In genomic region chr20:46512943-46513844, GRCh38 we compare ENCODE assay signal across 8 cellular contexts. TPM values are rescaled to one million over a fixed set of nuclear protein-coding genes. Genes with fewer than 3 reads are reported as not detected.
DNase-seq lines count a peak whose midpoint lies in the region; ATAC-seq and TF ChIP-seq lines count a peak whose summit lies in the region.

Gene ZNF334 (minus strand): TSS chr20:46513559. CDS start chr20:46512102, 1,457 bp downstream.

- H3K27me3 Mint-ChIP-seq in MCF 10A (ENCODE audit: insufficient read depth, unreplicated experiment), result peaks cover 54% of the 10 kb centered on the region
- H3K27me3 Mint-ChIP-seq in activated CD4-positive, alpha-beta memory T cell treated with anti-CD3 and anti-CD28 coated beads, Interleukin-2, amount 10 ng/mL, durations not matched to agents 7 days and 5 days, result peaks cover 10% of the 10 kb centered on the region
- H3K27me3 Mint-ChIP-seq in naive thymus-derived CD4-positive, alpha-beta T cell, result peaks cover 16 to 55% (median 34%) of the 10 kb centered on the region in 5 donors

- H3K27me3 ChIP-seq in breast epithelium, result peaks cover 0 to 10% of the 10 kb centered on the region in 2 donors
- no peaks in the 10 kb centered on the region for H3K27me3 ChIP-seq in naive thymus-derived CD4-positive, alpha-beta T cell (ENCODE audit: control insufficient read depth in 2 of 2, insufficient read depth in 2 of 2, low read length in 2 of 2)

- intact Hi-C loops in breast epithelium (cut with DNase I; ENCODE audit: low total_unique reads) (no loop called here), MCF 10A (cut with micrococcal nuclease) (no loop called here)
- intact Hi-C loops in naive thymus-derived CD4-positive, alpha-beta T cell (cut with micrococcal nuclease), result no loop called here

- H3K4me1 ChIP-seq in breast epithelium, result no peaks in the 10 kb centered on the region
- H3K4me1 ChIP-seq in naive thymus-derived CD4-positive, alpha-beta T cell (ENCODE audit: control insufficient read depth in 2 of 2, insufficient read depth in 2 of 2, low read length in 2 of 2), result no peaks in the 10 kb centered on the region

- H3K27ac ChIP-seq in breast epithelium, result peak within 1 kb of the TSS; percentile 74 to 84
- no peak within 1 kb of the TSS for H3K27ac ChIP-seq in naive thymus-derived CD4-positive, alpha-beta T cell (ENCODE audit: low read depth, low read length)
- H3K27ac ChIP-seq in substantia nigra (ENCODE audit: low read depth, low read length, poor library complexity, severe bottlenecking), result no peak within 1 kb of the TSS

- ATAC-seq in naive thymus-derived CD4-positive, alpha-beta T cell, result peak; percentile 70
- ATAC-seq in HG02973 (IDR thresholded peaks at IDR 0.05; ENCODE audit: unreplicated experiment), result no peak

- no peak within 1 kb of the TSS for H3K27ac Mint-ChIP-seq in MCF 10A (ENCODE audit: low read depth, unreplicated experiment)
- H3K27ac Mint-ChIP-seq in activated CD4-positive, alpha-beta memory T cell treated with anti-CD3 and anti-CD28 coated beads, Interleukin-2, amount 10 ng/mL, durations not matched to agents 7 days and 5 days, result peak within 1 kb of the TSS; percentile 57
- peak within 1 kb of the TSS in 1 of 9 donors; percentile 72 for H3K27ac Mint-ChIP-seq in naive thymus-derived CD4-positive, alpha-beta T cell

- H3K4me1 Mint-ChIP-seq in MCF 10A (ENCODE audit: insufficient read depth, unreplicated experiment), result no peaks in the 10 kb centered on the region
- H3K4me1 Mint-ChIP-seq in activated CD4-positive, alpha-beta memory T cell treated with anti-CD3 and anti-CD28 coated beads, Interleukin-2, amount 10 ng/mL, durations not matched to agents 7 days and 5 days, result peaks cover 36% of the 10 kb centered on the region
- H3K4me1 Mint-ChIP-seq in naive thymus-derived CD4-positive, alpha-beta T cell, result peaks cover 0 to 19% (median 6%) of the 10 kb centered on the region in 7 donors

- peaks cover 7% of the 10 kb centered on the region for H3K9me3 Mint-ChIP-seq in MCF 10A (ENCODE audit: unreplicated experiment)
- peaks cover 3% of the 10 kb centered on the region for H3K9me3 Mint-ChIP-seq in activated CD4-positive, alpha-beta memory T cell treated with anti-CD3 and anti-CD28 coated beads, Interleukin-2, amount 10 ng/mL, durations not matched to agents 7 days and 5 days
- peaks cover 0 to 7% (median 0%) of the 10 kb centered on the region in 11 donors for H3K9me3 Mint-ChIP-seq in naive thymus-derived CD4-positive, alpha-beta T cell

- TF ChIP-seq POLR2A in breast epithelium (IDR thresholded peaks at IDR 0.05), result no peak

- CTCF ChIA-PET in MCF 10A (lab: Yijun Ruan, JAX), result interaction anchor here (0.5 to 1.2 kb wide), 5 partner anchors 8 to 75 kb away, joined by 3 to 5 read pairs (median 3); no protein-coding TSS in a partner anchor
- CTCF ChIA-PET in activated CD4-positive, alpha-beta memory T cell treated with anti-CD3 and anti-CD28 coated beads, Interleukin-2, amount 10 ng/mL, durations not matched to agents 7 days and 5 days (lab: Charles Lee), result interaction anchor here (0.7 to 3.0 kb wide), 7 partner anchors 8 to 245 kb away, joined by 3 to 7 read pairs (median 5); no protein-coding TSS in a partner anchor
- CTCF ChIA-PET in naive thymus-derived CD4-positive, alpha-beta T cell (lab: Charles Lee), result no interaction called here

- DNase-seq in breast epithelium (ENCODE audit: low spot score in 2 of 2), result peak; percentile 20 to 61
- DNase-seq in MCF 10A (ENCODE audit: unreplicated experiment), result no peak
- DNase-seq in NCI-H146 (lab: John Stamatoyannopoulos, UW), result peak; percentile 96
- peak; percentile 48 for DNase-seq in activated CD4-positive, alpha-beta memory T cell treated with anti-CD3 and anti-CD28 coated beads, Interleukin-2, amount 10 ng/mL, durations not matched to agents 7 days and 5 days
- DNase-seq in fibroblast of pulmonary artery (ENCODE audit: low read depth), result peak; percentile 35
- DNase-seq in naive thymus-derived CD4-positive, alpha-beta T cell, result peak in 1 of 9 donors; percentile 49
- DNase-seq in substantia nigra (lab: John Stamatoyannopoulos, UW), result peak in 42 of 49 donors; percentile 3 to 79 (median 34)

- no peaks in the 10 kb centered on the region for H3K36me3 ChIP-seq in breast epithelium
- H3K36me3 ChIP-seq in naive thymus-derived CD4-positive, alpha-beta T cell (ENCODE audit: control insufficient read depth in 2 of 3, insufficient read depth in 3 of 3, low read length in 3 of 3), result no peaks in the 10 kb centered on the region

- H3K9me3 ChIP-seq in breast epithelium, result no peaks in the 10 kb centered on the region
- H3K9me3 ChIP-seq in naive thymus-derived CD4-positive, alpha-beta T cell (ENCODE audit: control insufficient read depth in 2 of 3, low read length in 3 of 3), result no peaks in the 10 kb centered on the region

- TF ChIP-seq CTCF in breast epithelium (IDR thresholded peaks at IDR 0.05), result no peak
- TF ChIP-seq CTCF in MCF 10A (IDR thresholded peaks at IDR 0.05; ENCODE audit: unreplicated experiment), result no peak
- no peak for TF ChIP-seq CTCF in fibroblast of pulmonary artery (IDR thresholded peaks at IDR 0.05; ENCODE audit: low read length, missing control alignments)

- H3K4me3 ChIP-seq in breast epithelium (peak within 1 kb of the TSS; percentile 58 to 93 (median 72)), fibroblast of pulmonary artery (replicated peaks; ENCODE audit: low read depth, low read length) (peak within 1 kb of the TSS; percentile 67)
- peak within 1 kb of the TSS; percentile 33 for H3K4me3 ChIP-seq in naive thymus-derived CD4-positive, alpha-beta T cell (ENCODE audit: low read length)

- POLR2A ChIA-PET in MCF 10A (lab: Yijun Ruan, JAX), result no interaction called here
- POLR2A ChIA-PET in activated CD4-positive, alpha-beta memory T cell treated with anti-CD3 and anti-CD28 coated beads, Interleukin-2, amount 10 ng/mL, durations not matched to agents 7 days and 5 days (lab: Charles Lee), result interaction anchor here (1.0 to 1.4 kb wide), 3 partner anchors 11 to 176 kb away, joined by 3 to 4 read pairs (median 4); no protein-coding TSS in a partner anchor
- POLR2A ChIA-PET in naive thymus-derived CD4-positive, alpha-beta T cell (lab: Charles Lee), result no interaction called here

- H3K4me3 Mint-ChIP-seq in MCF 10A (ENCODE audit: unreplicated experiment), result no peak within 1 kb of the TSS
- peak within 1 kb of the TSS; percentile 73 for H3K4me3 Mint-ChIP-seq in activated CD4-positive, alpha-beta memory T cell treated with anti-CD3 and anti-CD28 coated beads, Interleukin-2, amount 10 ng/mL, durations not matched to agents 7 days and 5 days
- H3K4me3 Mint-ChIP-seq in naive thymus-derived CD4-positive, alpha-beta T cell, result peak within 1 kb of the TSS; percentile 72 to 87 (median 78)

- no peaks in the 10 kb centered on the region for H3K36me3 Mint-ChIP-seq in MCF 10A (ENCODE audit: insufficient read depth, unreplicated experiment)
- H3K36me3 Mint-ChIP-seq in activated CD4-positive, alpha-beta memory T cell treated with anti-CD3 and anti-CD28 coated beads, Interleukin-2, amount 10 ng/mL, durations not matched to agents 7 days and 5 days (ENCODE audit: low read depth), result peaks cover 14% of the 10 kb centered on the region
- H3K36me3 Mint-ChIP-seq in naive thymus-derived CD4-positive, alpha-beta T cell, result peaks cover 0 to 14% (median 0%) of the 10 kb centered on the region in 5 donors

- no TSS peak for BruUV-seq in MCF 10A (replicated peaks; lab: Mats Ljungman, UMichigan)

RNA-seq across cellular contexts. Expression of gene ZNF334, which starts in this region (rescaled TPM):
- total RNA-seq in breast epithelium (10 to 100 TPM in 1 of 3 donors, 1 to 10 TPM in 1, under 1 TPM in 1; 0.96 to 18.7 (median 8.2) TPM), MCF 10A (2022) (not detected in 2 replicates)
- total RNA-seq in activated CD4-positive, alpha-beta memory T cell treated with anti-CD3 and anti-CD28 coated beads, Interleukin-2, amount 10 ng/mL, durations not matched to agents 7 days and 5 days, result 1 to 10 TPM; 1.4 TPM
- 1 to 10 TPM in 1 of 5 experiments, under 1 TPM in 2, not detected in 2; 0.50 to 1.7 (median 0.71) TPM for total RNA-seq in naive thymus-derived CD4-positive, alpha-beta T cell
- polyA plus RNA-seq in naive thymus-derived CD4-positive, alpha-beta T cell, result not detected

Comparison
In these comparisons a context has a peak if more than half of its experiments do, and no peak if none do; other contexts are left out.
1. H3K27ac ChIP-seq: peak in breast epithelium (2 of 2); none in naive thymus-derived CD4-positive, alpha-beta T cell (single experiment) and substantia nigra (single experiment).
2. Peak in every context shown above with its lines, with median percentiles within 50 percentile points of each other: H3K4me3 ChIP-seq.